ENCODE assay signal across 14 cellular contexts in genomic region chr20:6333110-6333509, GRCh38.
"Had no signal": no experiment of that assay in that cellular context is flagged by ENCODE, and none has a peak within 500 bp of the region (broad histone marks: within the 10 kb centered on the region; RNA-seq: fewer than 3 reads in every experiment).

No MANE protein-coding gene starts in this region.

- H3K4me1 Mint-ChIP-seq: T-helper 17 cell had no signal

- H3K9me3 ChIP-seq: prostate gland, suprapubic skin had no signal

- ATAC-seq: esophagus mucosa; natural killer cell treated with Interleukin-12 subunit alpha and Interleukin-12 subunit beta and Interleukin-15 and Interleukin-18, amount 100 ng/mL, for 72 hours; stimulated activated naive CD8-positive, alpha-beta T cell treated with anti-CD3 and anti-CD28 coated beads, Interleukin-15, Interleukin-2, amounts not matched to agents 100 U/mL and 50 U/mL, for 24 hours; T-helper 17 cell had no signal

- H3K4me3 Mint-ChIP-seq: activated naive CD8-positive, alpha-beta T cell; natural killer cell treated with Interleukin-12 subunit alpha and Interleukin-12 subunit beta and Interleukin-15 and Interleukin-18, amount 100 ng/mL, for 72 hours; T-helper 17 cell; type B pancreatic cell had no signal

- H3K27ac ChIP-seq: prostate gland, sigmoid colon, suprapubic skin had no signal

- H3K27me3 Mint-ChIP-seq: activated naive CD8-positive, alpha-beta T cell; natural killer cell treated with Interleukin-12 subunit alpha and Interleukin-12 subunit beta and Interleukin-15 and Interleukin-18, amount 100 ng/mL, for 72 hours; T-helper 17 cell had no signal

- H3K36me3 ChIP-seq: prostate gland, sigmoid colon, suprapubic skin had no signal

- H3K27me3 ChIP-seq: sigmoid colon, suprapubic skin had no signal

- H3K4me3 ChIP-seq: prostate gland, sigmoid colon, suprapubic skin had no signal

- H3K4me1 ChIP-seq: prostate gland, sigmoid colon, suprapubic skin had no signal

- DNase-seq: activated effector memory CD4-positive, alpha-beta T cell treated with Interleukin-2 at 50 U/mL for 16 hours; activated T-cell treated with anti-CD3 and anti-CD28 coated beads, Interleukin-2, amount 50 U/mL, for 1 hour; amygdala; sigmoid colon; stimulated activated CD4-positive, alpha-beta T cell treated with anti-CD3 and anti-CD28 coated beads, Interleukin-2, amount 100 ng/mL, for 48 hours; stimulated activated naive CD8-positive, alpha-beta T cell treated with anti-CD3 and anti-CD28 coated beads, Interleukin-15, Interleukin-2, amounts not matched to agents 100 U/mL and 50 U/mL, for 24 hours; T-helper 17 cell had no signal

- H3K27ac Mint-ChIP-seq: activated naive CD8-positive, alpha-beta T cell; natural killer cell treated with Interleukin-12 subunit alpha and Interleukin-12 subunit beta and Interleukin-15 and Interleukin-18, amount 100 ng/mL, for 72 hours; T-helper 17 cell; type B pancreatic cell had no signal

- H3K36me3 Mint-ChIP-seq: activated naive CD8-positive, alpha-beta T cell; natural killer cell treated with Interleukin-12 subunit alpha and Interleukin-12 subunit beta and Interleukin-15 and Interleukin-18, amount 100 ng/mL, for 72 hours; type B pancreatic cell had no signal

- FAIRE-seq: TTC549 had no signal
